11 cellular contexts compared by ENCODE assay signal in genomic region chr5:146344155-146345118, GRCh38. TPM values are rescaled to one million over a fixed set of nuclear protein-coding genes. Genes with fewer than 3 reads are reported as not detected.
DNase-seq lines count a peak whose midpoint lies in the region; ATAC-seq, FAIRE-seq and TF ChIP-seq lines count a peak whose summit lies in the region.
"Had no signal": no experiment of that assay in that cellular context is flagged by ENCODE, and none has a peak within 500 bp of the region (broad histone marks: within the 10 kb centered on the region; RNA-seq: fewer than 3 reads in every experiment).

No MANE protein-coding gene starts in this region.

- DNase-seq in CD1c-positive myeloid dendritic cell (ENCODE audit: extremely low spot score) (peak; percentile 14), EH (ENCODE audit: low read depth) (peak; percentile 13), astrocyte (ENCODE audit: low read depth) (no peak), lower leg skin (ENCODE audit: low spot score in 2 of 2) (no peak), HuH-7.5 (ENCODE audit: low spot score) (no peak)
- DNase-seq: aorta had no signal

- intact Hi-C loops in lower leg skin (cut with DNase I; ENCODE audit: low total_unique reads), result no loop called here

- no peak overlapping the region for H3K4me3 Mint-ChIP-seq in astrocyte (ENCODE audit: unreplicated experiment)

- H3K27me3 ChIP-seq in astrocyte (ENCODE audit: insufficient read depth, low read length) (peaks cover 91% of the 10 kb centered on the region), muscle layer of duodenum (ENCODE audit: low read depth, low read length) (peaks cover 58% of the 10 kb centered on the region)

- 5% methylated on average over 31 of the region's 31 CpGs for whole genome bisulfite sequencing in lower leg skin, 2 donors

- no peak for TF ChIP-seq POLR2A in lower leg skin (IDR thresholded peaks at IDR 0.05)

- H3K36me3 Mint-ChIP-seq in astrocyte (ENCODE audit: low read depth, unreplicated experiment), result peaks cover 2% of the 10 kb centered on the region

- no peak overlapping the region for H3K9ac ChIP-seq in astrocyte (ENCODE audit: low read length)

- H3K4me1 Mint-ChIP-seq in astrocyte (ENCODE audit: low read depth, unreplicated experiment), result peaks cover 4% of the 10 kb centered on the region

- H4K20me1 ChIP-seq in astrocyte (ENCODE audit: insufficient read depth, low read length), result no peaks in the 10 kb centered on the region

- TF ChIP-seq CTCF in astrocyte (IDR thresholded peaks at IDR 0.05; ENCODE audit: insufficient read depth, low read depth, low read length), result no peak
- no peak for TF ChIP-seq CTCF in lower leg skin (IDR thresholded peaks at IDR 0.05)

- no peak for FAIRE-seq in astrocyte (lab: Jason Lieb, UNC)
- FAIRE-seq: frontal cortex had no signal

- H3K27ac ChIP-seq in astrocyte (ENCODE audit: low read depth, low read length) (no peak overlapping the region), muscle layer of duodenum (ENCODE audit: low read length) (no peak overlapping the region)

- peak overlapping the region; percentile 62 for H3K4me2 ChIP-seq in astrocyte (ENCODE audit: low read length)

- H3K4me3 ChIP-seq in astrocyte (ENCODE audit: insufficient read depth, low read depth, low read length) (no peak overlapping the region), muscle layer of duodenum (ENCODE audit: low read depth in 1 of 2, low read length in 2 of 2) (peak overlapping the region; percentile 30 to 37), lower leg skin (ENCODE audit: low read depth, poor library complexity, severe bottlenecking) (no peak overlapping the region)
- H3K4me3 ChIP-seq: HAP-1 had no signal

- H3K9me3 Mint-ChIP-seq in astrocyte (ENCODE audit: unreplicated experiment), result peaks cover 10% of the 10 kb centered on the region

- H3K9me3 ChIP-seq in astrocyte (ENCODE audit: insufficient read depth, low read depth, low read length) (no peaks in the 10 kb centered on the region), muscle layer of duodenum (ENCODE audit: control insufficient read depth in 1 of 2, low read length in 2 of 2) (no peaks in the 10 kb centered on the region)
- H3K9me3 ChIP-seq: HAP-1 had no signal

- ATAC-seq in HG02642 (IDR thresholded peaks at IDR 0.05; ENCODE audit: poor library complexity, unreplicated experiment) (no peak), GM21447 (IDR thresholded peaks at IDR 0.05; ENCODE audit: unreplicated experiment) (no peak)

- H3K36me3 ChIP-seq in astrocyte (ENCODE audit: insufficient read depth, low read length) (no peaks in the 10 kb centered on the region), muscle layer of duodenum (ENCODE audit: control insufficient read depth in 1 of 2, insufficient read depth in 2 of 2, low read length in 2 of 2) (no peaks in the 10 kb centered on the region)
- H3K36me3 ChIP-seq: HAP-1 had no signal

- no peak overlapping the region for H3K27ac Mint-ChIP-seq in astrocyte (ENCODE audit: unreplicated experiment)

- no peak overlapping the region for H2AFZ ChIP-seq in astrocyte (ENCODE audit: low read depth, low read length)

- no peaks in the 10 kb centered on the region for H3K79me2 ChIP-seq in astrocyte (ENCODE audit: insufficient read depth, low read length)

- peaks cover 5% of the 10 kb centered on the region for H3K4me1 ChIP-seq in astrocyte (ENCODE audit: insufficient read depth, low read length)
- H3K4me1 ChIP-seq in muscle layer of duodenum (ENCODE audit: control insufficient read depth in 1 of 2, insufficient read depth in 2 of 2, low read length in 2 of 2), result peaks cover 3 to 21% of the 10 kb centered on the region in 2 donors
- H3K4me1 ChIP-seq: HAP-1 had no signal

- H3K27me3 Mint-ChIP-seq in astrocyte (ENCODE audit: low read depth, unreplicated experiment), result peaks cover 80% of the 10 kb centered on the region

RNA-seq across cellular contexts. Expression of gene POU4F3, which starts 5.8 kb away (rescaled TPM):
- total RNA-seq in astrocyte, result 0.18 TPM in 1 of 2 replicates, not detected in the other
- total RNA-seq in lower leg skin, result under 1 TPM in 1 of 4 donors, not detected in 3; 0.13 TPM
- total RNA-seq: frontal cortex had no signal

Comparison
In these comparisons a context has a peak if more than half of its experiments do, and no peak if none do; other contexts are left out.
1. DNase-seq: peak in CD1c-positive myeloid dendritic cell (single experiment) and EH (single experiment); none in astrocyte (single experiment), lower leg skin (0 of 2) and HuH-7.5 (single experiment).
2. H3K4me3 ChIP-seq: peak in muscle layer of duodenum (2 of 2); none in astrocyte (single experiment) and lower leg skin (single experiment).